Comparison of ENCODE assay signal across 10 cellular contexts in genomic region chr4:106287353-106287969, GRCh38. TPM values are rescaled to one million over a fixed set of nuclear protein-coding genes. Genes with fewer than 3 reads are reported as not detected.
DNase-seq lines count a peak whose midpoint lies in the region; ATAC-seq and TF ChIP-seq lines count a peak whose summit lies in the region.
"Had no signal": no experiment of that assay in that cellular context is flagged by ENCODE, and none has a peak within 500 bp of the region (broad histone marks: within the 10 kb centered on the region; RNA-seq: fewer than 3 reads in every experiment).

No MANE protein-coding gene starts in this region.

- H2AFZ ChIP-seq in hepatocyte, result no peak overlapping the region

- H3K4me3 ChIP-seq in breast epithelium (no peak overlapping the region), hepatocyte (no peak overlapping the region)
- no peak overlapping the region for H3K4me3 ChIP-seq in naive thymus-derived CD4-positive, alpha-beta T cell (ENCODE audit: low read length)
- H3K4me3 ChIP-seq: heart left ventricle had no signal

- ATAC-seq in GM19351 (IDR thresholded peaks at IDR 0.05; ENCODE audit: unreplicated experiment), result no peak
- no peak for ATAC-seq in naive thymus-derived CD4-positive, alpha-beta T cell
- ATAC-seq: heart left ventricle, Right ventricle myocardium inferior had no signal

- no peak overlapping the region for H3K27ac ChIP-seq in breast epithelium
- peak overlapping the region; percentile 81 for H3K27ac ChIP-seq in hepatocyte
- H3K27ac ChIP-seq in naive thymus-derived CD4-positive, alpha-beta T cell (ENCODE audit: low read depth, low read length), result no peak overlapping the region
- H3K27ac ChIP-seq: heart left ventricle had no signal

- no peaks in the 10 kb centered on the region for H3K9me3 Mint-ChIP-seq in MCF 10A (ENCODE audit: unreplicated experiment)
- peaks cover 0 to 3% (median 0%) of the 10 kb centered on the region in 11 donors for H3K9me3 Mint-ChIP-seq in naive thymus-derived CD4-positive, alpha-beta T cell

- no peaks in the 10 kb centered on the region for H3K9me2 ChIP-seq in hepatocyte (replicated peaks; ENCODE audit: insufficient read depth)

- H3K4me2 ChIP-seq in hepatocyte, result no peak overlapping the region

- intact Hi-C loops in MCF 10A (cut with micrococcal nuclease), result no loop called here
- intact Hi-C loops in breast epithelium (cut with DNase I; ENCODE audit: low total_unique reads), result loop anchor here (10.0 kb wide), 1 partner anchor 1023 kb away; no protein-coding TSS in a partner anchor
- intact Hi-C loops in naive thymus-derived CD4-positive, alpha-beta T cell (cut with micrococcal nuclease), result no loop called here

- TF ChIP-seq CTCF in MCF 10A (IDR thresholded peaks at IDR 0.05; ENCODE audit: unreplicated experiment) (no peak), breast epithelium (IDR thresholded peaks at IDR 0.05) (no peak), hepatocyte (IDR thresholded peaks at IDR 0.05; ENCODE audit: poor library complexity) (no peak)

- no peaks in the 10 kb centered on the region for H3K4me1 ChIP-seq in breast epithelium
- H3K4me1 ChIP-seq in hepatocyte (ENCODE audit: insufficient read depth), result peaks cover 4% of the 10 kb centered on the region
- H3K4me1 ChIP-seq in naive thymus-derived CD4-positive, alpha-beta T cell (ENCODE audit: control insufficient read depth in 2 of 2, insufficient read depth in 2 of 2, low read length in 2 of 2), result no peaks in the 10 kb centered on the region

- peaks cover 3% of the 10 kb centered on the region for H3K79me2 ChIP-seq in hepatocyte

- no peaks in the 10 kb centered on the region for H4K20me1 ChIP-seq in hepatocyte (ENCODE audit: insufficient read depth, poor library complexity, severe bottlenecking)

- H3K4me1 Mint-ChIP-seq in MCF 10A (ENCODE audit: insufficient read depth, unreplicated experiment), result no peaks in the 10 kb centered on the region
- H3K4me1 Mint-ChIP-seq in naive thymus-derived CD4-positive, alpha-beta T cell, result peaks cover 2 to 20% (median 9%) of the 10 kb centered on the region in 7 donors

- H3K27me3 Mint-ChIP-seq in MCF 10A (ENCODE audit: insufficient read depth, unreplicated experiment), result no peaks in the 10 kb centered on the region
- H3K27me3 Mint-ChIP-seq in naive thymus-derived CD4-positive, alpha-beta T cell, result no peaks in the 10 kb centered on the region

- no peak for TF ChIP-seq POLR2A in breast epithelium (IDR thresholded peaks at IDR 0.05)

- POLR2A ChIA-PET in MCF 10A (lab: Yijun Ruan, JAX), result interaction anchor here (1.2 kb wide), 1 partner anchor 28 kb away, joined by 3 read pairs; no protein-coding TSS in a partner anchor
- POLR2A ChIA-PET in naive thymus-derived CD4-positive, alpha-beta T cell (lab: Charles Lee), result no interaction called here

- no peaks in the 10 kb centered on the region for H3K27me3 ChIP-seq in breast epithelium
- H3K27me3 ChIP-seq in hepatocyte, result no peaks in the 10 kb centered on the region
- no peaks in the 10 kb centered on the region for H3K27me3 ChIP-seq in naive thymus-derived CD4-positive, alpha-beta T cell (ENCODE audit: control insufficient read depth in 2 of 2, insufficient read depth in 2 of 2, low read length in 2 of 2)
- H3K27me3 ChIP-seq: heart left ventricle had no signal

- peaks cover 26% of the 10 kb centered on the region for H3K36me3 Mint-ChIP-seq in MCF 10A (ENCODE audit: insufficient read depth, unreplicated experiment)
- H3K36me3 Mint-ChIP-seq in naive thymus-derived CD4-positive, alpha-beta T cell, result peaks cover 0 to 46% (median 27%) of the 10 kb centered on the region in 5 donors

- H3K27ac Mint-ChIP-seq in MCF 10A (ENCODE audit: low read depth, unreplicated experiment), result peak overlapping the region; percentile 89
- H3K27ac Mint-ChIP-seq in naive thymus-derived CD4-positive, alpha-beta T cell, result no peak overlapping the region

- DNase-seq in MCF 10A (ENCODE audit: unreplicated experiment) (peak; percentile 84), breast epithelium (ENCODE audit: low spot score in 2 of 2) (no peak), SK-MEL-5 (ENCODE audit: low read depth, low spot score) (peak; percentile 25), hepatocyte (ENCODE audit: low spot score) (peak; percentile 71), activated gamma-delta T cell treated with Interleukin-2 at 50 U/mL for 16 hours (no peak)
- no peak for DNase-seq in stimulated activated CD4-positive, alpha-beta T cell treated with anti-CD3 and anti-CD28 coated beads, Interleukin-2, amount 100 ng/mL, for 24 hours
- DNase-seq in naive thymus-derived CD4-positive, alpha-beta T cell, result no peak
- DNase-seq: heart left ventricle had no signal

- CTCF ChIA-PET in MCF 10A (lab: Yijun Ruan, JAX), result interaction anchor here (0.6 to 1.0 kb wide), 3 partner anchors 21 to 48 kb away, joined by 3 read pairs; no protein-coding TSS in a partner anchor
- CTCF ChIA-PET in naive thymus-derived CD4-positive, alpha-beta T cell (lab: Charles Lee), result no interaction called here

- H3K36me3 ChIP-seq in breast epithelium (no peaks in the 10 kb centered on the region), hepatocyte (replicated peaks; ENCODE audit: insufficient read depth, low read depth) (no peaks in the 10 kb centered on the region)
- peaks cover 0 to 16% (median 0%) of the 10 kb centered on the region in 3 experiments for H3K36me3 ChIP-seq in naive thymus-derived CD4-positive, alpha-beta T cell (ENCODE audit: control insufficient read depth in 2 of 3, insufficient read depth in 3 of 3, low read length in 3 of 3)

- in situ Hi-C loops in SK-MEL-5 (cut with HindIII; ENCODE audit: low pct_unique_long_range_greater_than_20kb, low sequenced_read_pairs), result no loop called here

- H3K9me3 ChIP-seq in breast epithelium (no peaks in the 10 kb centered on the region), hepatocyte (ENCODE audit: low read depth) (no peaks in the 10 kb centered on the region)
- H3K9me3 ChIP-seq in naive thymus-derived CD4-positive, alpha-beta T cell (ENCODE audit: control insufficient read depth in 2 of 3, low read length in 3 of 3), result no peaks in the 10 kb centered on the region
- H3K9me3 ChIP-seq: heart left ventricle had no signal

- TSS peak; percentile 73 for BruUV-seq in MCF 10A (replicated peaks; lab: Mats Ljungman, UMichigan)

- H3K4me3 Mint-ChIP-seq in MCF 10A (ENCODE audit: unreplicated experiment), result no peak overlapping the region
- H3K4me3 Mint-ChIP-seq in naive thymus-derived CD4-positive, alpha-beta T cell, result no peak overlapping the region

RNA-seq across cellular contexts. Expression of gene TBCK, which starts 28.5 kb away (rescaled TPM):
- total RNA-seq in MCF 10A (2022) (27.8 and 33.2 TPM in 2 replicates), breast epithelium (10 to 100 TPM; 46.9 to 82.3 (median 57.0) TPM), hepatocyte (46.0 and 49.7 TPM in 2 replicates)
- total RNA-seq in SK-MEL-5 (2014; rRNA removed; shearing (Covaris generic)), result 20.1 and 22.1 TPM in 2 replicates
- 6.7 and 8.9 TPM in 2 replicates for polyA plus RNA-seq in SK-MEL-5 (2015; cell fraction: cytosol; rRNA removed)
- polyA plus RNA-seq in SK-MEL-5 (2015; cell fraction: nucleus; rRNA removed), result 55.7 and 60.2 TPM in 2 replicates
- polyA plus RNA-seq in hepatocyte, result 19.8 and 20.4 TPM in 2 replicates
- total RNA-seq in naive thymus-derived CD4-positive, alpha-beta T cell, result 10 to 100 TPM; 41.3 to 70.7 (median 60.7) TPM
- polyA plus RNA-seq in naive thymus-derived CD4-positive, alpha-beta T cell, result 10 to 100 TPM; 29.5 to 33.0 TPM

RNA-seq across cellular contexts. Expression of gene AIMP1, which starts 28.9 kb away (rescaled TPM):
- total RNA-seq in MCF 10A (2022) (103 and 126 TPM in 2 replicates), breast epithelium (10 to 100 TPM; 25.3 to 34.4 (median 28.2) TPM), hepatocyte (28.3 and 33.7 TPM in 2 replicates)
- 35.5 and 39.9 TPM in 2 replicates for total RNA-seq in SK-MEL-5 (2014; rRNA removed; shearing (Covaris generic))
- polyA plus RNA-seq in SK-MEL-5 (2015; cell fraction: cytosol; rRNA removed), result 19.3 and 20.0 TPM in 2 replicates
- polyA plus RNA-seq in SK-MEL-5 (2015; cell fraction: nucleus; rRNA removed), result 24.0 and 30.0 TPM in 2 replicates
- polyA plus RNA-seq in hepatocyte, result 53.7 and 56.6 TPM in 2 replicates
- total RNA-seq in naive thymus-derived CD4-positive, alpha-beta T cell, result 10 to 100 TPM; 44.2 to 59.2 (median 56.8) TPM
- 10 to 100 TPM; 59.0 to 79.0 TPM for polyA plus RNA-seq in naive thymus-derived CD4-positive, alpha-beta T cell

Comparison
In these comparisons a context has a peak if more than half of its experiments do, and no peak if none do; other contexts are left out.
1. DNase-seq: peak in MCF 10A (single experiment), SK-MEL-5 (single experiment) and hepatocyte (single experiment); none in breast epithelium (0 of 2), stimulated activated CD4-positive, alpha-beta T cell treated with anti-CD3 and anti-CD28 coated beads, Interleukin-2, amount 100 ng/mL, for 24 hours (0 of 2), activated gamma-delta T cell treated with Interleukin-2 at 50 U/mL for 16 hours (single experiment) and naive thymus-derived CD4-positive, alpha-beta T cell (0 of 9).